11 cellular contexts compared by ENCODE assay signal in genomic region chr2:46955764-46956163, GRCh38. TPM values are rescaled to one million over a fixed set of nuclear protein-coding genes. Genes with fewer than 3 reads are reported as not detected.
DNase-seq lines count a peak whose midpoint lies in the region; ATAC-seq and TF ChIP-seq lines count a peak whose summit lies in the region.
"Had no signal": no experiment of that assay in that cellular context is flagged by ENCODE, and none has a peak within 500 bp of the region (broad histone marks: within the 10 kb centered on the region; RNA-seq: fewer than 3 reads in every experiment).

No MANE protein-coding gene starts in this region.

- peak overlapping the region in 1 of 2 donors; percentile 73 for H3K27ac Mint-ChIP-seq in natural killer cell

- H3K27ac ChIP-seq in BLaER1 treated with 17β-estradiol and CSF1 and Interleukin-3, amounts not matched to agents 10 nM and 100 nM = peak overlapping the region in 9 of 11 experiments; percentile 25 to 65 (median 53); a peak in 15 of 22 replicates
- H3K27ac ChIP-seq in RWPE2 (ENCODE audit: poor library complexity, severe bottlenecking) (peak overlapping the region; percentile 51), heart right ventricle (peak overlapping the region in 9 of 10 donors; percentile 11 to 75 (median 61)), rectal smooth muscle tissue (ENCODE audit: low read depth, low read length) (peak overlapping the region; percentile 48), WERI-Rb-1 (no peak overlapping the region)
- H3K27ac ChIP-seq: neutrophil had no signal

- H3K9me3 Mint-ChIP-seq in natural killer cell = no peaks in the 10 kb centered on the region

- H3K27me3 Mint-ChIP-seq in natural killer cell (ENCODE audit: low read depth in 2 of 2) = no peaks in the 10 kb centered on the region

- TF ChIP-seq CTCF in RWPE2 (IDR thresholded peaks at IDR 0.05; ENCODE audit: poor library complexity, severe bottlenecking) (no peak), heart right ventricle (IDR thresholded peaks at IDR 0.05) (no peak), WERI-Rb-1 (IDR thresholded peaks at IDR 0.05; ENCODE audit: low read depth, low read length) (no peak), natural killer cell (IDR thresholded peaks at IDR 0.05) (no peak)

- no peaks in the 10 kb centered on the region for H3K9me3 ChIP-seq in BLaER1 treated with 17β-estradiol and CSF1 and Interleukin-3, amounts not matched to agents 10 nM and 100 nM (replicated peaks in 1 of 11)
- no peaks in the 10 kb centered on the region for H3K9me3 ChIP-seq in RWPE2 (ENCODE audit: severe bottlenecking)
- H3K9me3 ChIP-seq in heart right ventricle = no peaks in the 10 kb centered on the region
- H3K9me3 ChIP-seq in WERI-Rb-1 (ENCODE audit: severe bottlenecking) = no peaks in the 10 kb centered on the region
- H3K9me3 ChIP-seq: neutrophil had no signal

- peak overlapping the region in 7 of 11 experiments; percentile 15 to 47 (median 34); a peak in 11 of 22 replicates for H3K9ac ChIP-seq in BLaER1 treated with 17β-estradiol and CSF1 and Interleukin-3, amounts not matched to agents 10 nM and 100 nM
- H3K9ac ChIP-seq in rectal smooth muscle tissue (ENCODE audit: low read length) = no peak overlapping the region

- DNase-seq in RWPE2 (ENCODE audit: low spot score) (no peak), heart right ventricle (no peak), NCI-H187 treated with DMSO at 0.1 percent for 48 hours (lab: John Stamatoyannopoulos, UW) (no peak), NAMALWA (ENCODE audit: low spot score) (no peak), WERI-Rb-1 (no peak), natural killer cell (no peak)
- DNase-seq: activated effector memory CD4-positive, alpha-beta T cell treated with anti-CD3 and anti-CD28 coated beads, Interleukin-2, amount 50 U/mL, for 16 hours; NCI-H1417 had no signal

- intact Hi-C loops in heart right ventricle (cut with DNase I) = no loop called here
- intact Hi-C loops in natural killer cell (cut with micrococcal nuclease) = no loop called here

- H3K4me1 Mint-ChIP-seq in natural killer cell = peaks cover 13 to 20% of the 10 kb centered on the region in 2 donors

- H3K4me2 ChIP-seq in BLaER1 treated with 17β-estradiol and CSF1 and Interleukin-3, amounts not matched to agents 10 nM and 100 nM = peak overlapping the region in 7 of 11 experiments; percentile 10 to 56 (median 49); a peak in 9 of 22 replicates

- no peak overlapping the region for H3K4me3 Mint-ChIP-seq in natural killer cell

- H3K4me3 ChIP-seq in BLaER1 treated with 17β-estradiol and CSF1 and Interleukin-3, amounts not matched to agents 10 nM and 100 nM = no peak overlapping the region
- H3K4me3 ChIP-seq in RWPE2 (ENCODE audit: severe bottlenecking) (no peak overlapping the region), heart right ventricle (no peak overlapping the region), rectal smooth muscle tissue (ENCODE audit: low read length) (no peak overlapping the region), WERI-Rb-1 (ENCODE audit: low read depth, low read length) (no peak overlapping the region)

- ATAC-seq in RWPE2 (ENCODE audit: low read depth) (no peak), heart right ventricle (peak in 7 of 8 donors; percentile 13 to 28 (median 26)), natural killer cell (no peak)

- H3K4me1 ChIP-seq in BLaER1 treated with 17β-estradiol and CSF1 and Interleukin-3, amounts not matched to agents 10 nM and 100 nM = peaks cover 24 to 66% (median 43%) of the 10 kb centered on the region in 10 experiments
- H3K4me1 ChIP-seq in RWPE2 (ENCODE audit: insufficient read depth, poor library complexity, severe bottlenecking) (peaks cover 8% of the 10 kb centered on the region), heart right ventricle (peaks cover 7 to 32% (median 19%) of the 10 kb centered on the region in 9 donors), rectal smooth muscle tissue (ENCODE audit: control insufficient read depth, insufficient read depth, low read length) (peaks cover 6% of the 10 kb centered on the region)

- WGBS in heart right ventricle, 2 donors = 78 to 82% methylated on average over 4 of the region's 4 CpGs

- no peaks in the 10 kb centered on the region for H3K27me3 ChIP-seq in BLaER1 treated with 17β-estradiol and CSF1 and Interleukin-3, amounts not matched to agents 10 nM and 100 nM
- H3K27me3 ChIP-seq in RWPE2 (ENCODE audit: insufficient read depth, poor library complexity, severe bottlenecking) = no peaks in the 10 kb centered on the region
- no peaks in the 10 kb centered on the region for H3K27me3 ChIP-seq in heart right ventricle
- H3K27me3 ChIP-seq in rectal smooth muscle tissue (ENCODE audit: control insufficient read depth, insufficient read depth, low read length) = no peaks in the 10 kb centered on the region
- no peaks in the 10 kb centered on the region for H3K27me3 ChIP-seq in WERI-Rb-1 (ENCODE audit: insufficient read depth, low read depth, severe bottlenecking)
- H3K27me3 ChIP-seq: neutrophil had no signal

- peaks cover 77 to 99% (median 97%) of the 10 kb centered on the region in 11 experiments for H3K36me3 ChIP-seq in BLaER1 treated with 17β-estradiol and CSF1 and Interleukin-3, amounts not matched to agents 10 nM and 100 nM
- H3K36me3 ChIP-seq in RWPE2 (ENCODE audit: low read depth) (peaks cover 65% of the 10 kb centered on the region), heart right ventricle (peaks cover 0 to 92% (median 26%) of the 10 kb centered on the region in 9 donors), rectal smooth muscle tissue (ENCODE audit: control insufficient read depth, insufficient read depth, low read length) (peaks cover 29% of the 10 kb centered on the region), WERI-Rb-1 (peaks cover 13% of the 10 kb centered on the region)

- peaks cover 0 to 81% (median 24%) of the 10 kb centered on the region in 11 experiments; a peak in 14 of 22 replicates for H4K20me1 ChIP-seq in BLaER1 treated with 17β-estradiol and CSF1 and Interleukin-3, amounts not matched to agents 10 nM and 100 nM

- no peaks in the 10 kb centered on the region for H3K36me3 Mint-ChIP-seq in natural killer cell

RNA-seq across cellular contexts. Expression of gene TTC7A, which starts 14.7 kb away (rescaled TPM):
- total RNA-seq in heart right ventricle = 10 to 100 TPM in 2 of 10 donors, 1 to 10 TPM in 8; 4.8 to 11.4 (median 6.7) TPM
- 10 to 100 TPM in 1 of 2 donors, 1 to 10 TPM in 1; 6.0 to 11.0 TPM for polyA plus RNA-seq in heart right ventricle
- 10 to 100 TPM; 27.2 to 41.4 (median 35.6) TPM for total RNA-seq in natural killer cell

RNA-seq across cellular contexts. Expression of gene MCFD2, which starts 40.2 kb away (rescaled TPM):
- 10 to 100 TPM; 47.8 to 88.4 (median 54.0) TPM for total RNA-seq in heart right ventricle
- polyA plus RNA-seq in heart right ventricle = 10 to 100 TPM; 13.2 to 53.4 TPM
- 10 to 100 TPM; 24.5 to 38.4 (median 34.8) TPM for total RNA-seq in natural killer cell

Comparison
In these comparisons a context has a peak if more than half of its experiments do, and no peak if none do; other contexts are left out.
1. ATAC-seq: peak in heart right ventricle (7 of 8); none in RWPE2 (single experiment) and natural killer cell (0 of 3).